1 cellular context compared by ENCODE assay signal in the genomic region with DNA sequence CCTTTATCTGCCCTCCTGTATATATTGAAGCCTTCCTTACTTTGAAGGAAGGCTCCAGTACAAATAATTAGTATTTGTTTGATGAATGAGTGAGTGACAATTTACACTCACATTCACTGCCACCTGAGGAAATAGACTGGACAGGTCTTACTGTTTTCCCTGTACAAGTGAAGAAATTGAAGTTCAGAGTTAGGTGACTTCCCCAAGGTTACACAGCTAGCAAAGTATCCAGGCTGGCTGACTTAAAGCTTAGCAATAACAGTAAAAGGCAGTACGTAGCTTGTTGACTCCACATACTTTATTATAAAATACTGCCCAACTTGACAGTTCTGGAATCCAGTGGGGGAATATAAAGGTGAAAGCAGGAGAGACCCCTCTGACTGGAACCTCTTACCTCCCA.
TF ChIP-seq lines count a peak whose summit lies in the region.

No MANE protein-coding gene starts in this region.

TF ChIP-seq in endothelial cell of umbilical vein, 7 proteins besides CTCF, POLR2A, EP300 and RAD21:
- no peak for TF ChIP-seq MYC (IDR thresholded peaks at IDR 0.05; ENCODE audit: low read depth, low read length)
- TF ChIP-seq EZH2 (IDR thresholded peaks at IDR 0.05; ENCODE audit: borderline replicate concordance, low read depth, low read length, severe bottlenecking): no peak
- TF ChIP-seq POLR2AphosphoS5 (IDR thresholded peaks at IDR 0.05; ENCODE audit: insufficient read depth, low read depth, low read length): no peak
